Comparison of ENCODE assay signal across 16 cellular contexts in genomic region chr12:105240233-105240632, GRCh38.
"Had no signal": no experiment of that assay in that cellular context is flagged by ENCODE, and none has a peak within 500 bp of the region (broad histone marks: within the 10 kb centered on the region; RNA-seq: fewer than 3 reads in every experiment).

No MANE protein-coding gene starts in this region.

- H3K4me3 Mint-ChIP-seq: activated CD4-positive, alpha-beta memory T cell treated with anti-CD3 and anti-CD28 coated beads for 36 hours; activated naive CD8-positive, alpha-beta T cell; activated T-cell treated with anti-CD3 and anti-CD28 coated beads, Interleukin-2, amount 50 U/mL, for 4 hours; dendritic cell treated with granulocyte-macrophage colony-stimulating factor and Interleukin-4, amounts not matched to agents 40 ng/mL and 50 ng/mL, for 4 days; effector memory CD8-positive, alpha-beta T cell; nephron progenitor cell had no signal

- H3K36me3 ChIP-seq: brain microvascular endothelial cell, gastroesophageal sphincter, left ventricle myocardium inferior, spleen had no signal

- H3K36me3 Mint-ChIP-seq: activated CD4-positive, alpha-beta memory T cell treated with anti-CD3 and anti-CD28 coated beads for 36 hours; activated naive CD8-positive, alpha-beta T cell had no signal

- H3K4me3 ChIP-seq: gastroesophageal sphincter, left ventricle myocardium inferior, spleen had no signal

- H3K9me3 Mint-ChIP-seq: activated CD4-positive, alpha-beta memory T cell treated with anti-CD3 and anti-CD28 coated beads for 36 hours; activated T-cell treated with anti-CD3 and anti-CD28 coated beads, Interleukin-2, amount 50 U/mL, for 4 hours; dendritic cell treated with granulocyte-macrophage colony-stimulating factor and Interleukin-4, amounts not matched to agents 40 ng/mL and 50 ng/mL, for 4 days; effector memory CD8-positive, alpha-beta T cell had no signal

- H3K27me3 ChIP-seq: brain microvascular endothelial cell, gastroesophageal sphincter had no signal

- H3K27ac ChIP-seq: brain microvascular endothelial cell, epithelial cell of prostate, gastroesophageal sphincter, left ventricle myocardium inferior had no signal

- H3K27ac Mint-ChIP-seq: activated CD4-positive, alpha-beta memory T cell treated with anti-CD3 and anti-CD28 coated beads for 36 hours; activated naive CD8-positive, alpha-beta T cell; dendritic cell treated with granulocyte-macrophage colony-stimulating factor and Interleukin-4, amounts not matched to agents 40 ng/mL and 50 ng/mL, for 4 days; effector memory CD8-positive, alpha-beta T cell; nephron progenitor cell had no signal

- DNase-seq: activated CD4-positive, alpha-beta memory T cell treated with anti-CD3 and anti-CD28 coated beads for 36 hours; activated effector memory CD4-positive, alpha-beta T cell treated with anti-CD3 and anti-CD28 coated beads, Interleukin-2, amount 50 U/mL, for 16 hours; activated T-cell treated with anti-CD3 and anti-CD28 coated beads, Interleukin-2, amount 50 U/mL, for 4 hours; amygdala; brain microvascular endothelial cell; effector memory CD8-positive, alpha-beta T cell; left ventricle myocardium inferior; mesendoderm; nephron progenitor cell; spleen; stimulated activated CD4-positive, alpha-beta T cell treated with anti-CD3 and anti-CD28 coated beads, Interleukin-2, amount 100 ng/mL, for 24 hours; stimulated activated naive CD4-positive, alpha-beta T cell treated with Interleukin-2 at 50 U/mL for 16 hours had no signal

- H3K9me3 ChIP-seq: gastroesophageal sphincter, left ventricle myocardium inferior, spleen had no signal
